In the genomic region with DNA sequence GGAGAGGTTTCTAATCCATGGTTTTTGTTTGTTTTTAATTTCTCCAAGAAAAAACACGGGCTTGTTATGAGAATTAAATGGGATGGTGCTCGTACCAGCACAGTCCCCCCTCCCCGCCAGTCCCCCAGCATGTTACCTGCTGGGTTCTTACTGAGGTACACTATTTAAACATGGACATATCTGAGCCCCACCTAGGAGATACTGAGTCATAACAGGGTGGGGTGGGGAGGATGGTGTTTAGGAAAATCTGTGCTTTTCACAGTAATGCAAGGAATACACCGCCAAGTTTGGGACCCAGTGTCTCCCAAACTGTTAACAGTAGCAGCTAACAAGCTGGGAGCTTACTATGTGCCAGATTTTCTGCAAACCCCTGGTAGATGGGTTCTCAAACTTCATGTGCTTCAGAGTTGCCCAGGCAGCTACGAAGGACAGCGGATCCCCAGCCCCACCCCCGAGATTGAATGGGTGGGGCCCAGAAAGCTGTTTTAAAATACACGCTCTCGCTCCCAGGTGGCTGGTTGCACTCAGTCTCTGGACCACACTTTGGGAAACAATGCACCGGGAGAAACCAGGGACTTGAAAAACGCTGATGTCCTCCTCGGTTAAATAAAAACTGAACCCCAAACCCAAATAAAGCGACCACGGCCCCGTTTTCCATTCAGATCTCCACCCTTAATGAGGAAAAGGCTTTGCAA, we compare ENCODE assay signal across 8 cellular contexts. TPM values are rescaled to one million over a fixed set of nuclear protein-coding genes. Genes with fewer than 3 reads are reported as not detected.
DNase-seq lines count a peak whose midpoint lies in the region; ATAC-seq, FAIRE-seq and TF ChIP-seq lines count a peak whose summit lies in the region.

No MANE protein-coding gene starts in this region.

- peak in 4 of 5 donors; percentile 5 to 49 (median 21) for DNase-seq in CD8-positive, alpha-beta memory T cell
- DNase-seq in HT1080 (ENCODE audit: low read depth) (peak; percentile 45), T-helper 2 cell (peak in 4 of 5 experiments; percentile 5 to 67 (median 20)), mammary epithelial cell (peak; percentile 51), kidney (no peak), occipital lobe (lab: John Stamatoyannopoulos, UW) (no peak)
- DNase-seq in stimulated activated CD4-positive, alpha-beta T cell treated with anti-CD3 and anti-CD28 coated beads, Interleukin-4, amount 100 ng/mL, for 1 hour = peak; percentile 27

- POLR2A ChIA-PET in CD8-positive, alpha-beta memory T cell (lab: Charles Lee) = no interaction called here

- H3K27me3 ChIP-seq in CD8-positive, alpha-beta memory T cell (ENCODE audit: insufficient read depth, low read length, poor library complexity, severe bottlenecking) = no peaks in the 10 kb centered on the region
- no peaks in the 10 kb centered on the region for H3K27me3 ChIP-seq in mammary epithelial cell (ENCODE audit: insufficient read depth, low read length)

- FAIRE-seq in kidney (lab: Jason Lieb, UNC) = no peak

- peak overlapping the region; percentile 88 for H3K4me2 ChIP-seq in mammary epithelial cell (ENCODE audit: insufficient read depth, low read depth, low read length)

- no peaks in the 10 kb centered on the region for H3K9me3 Mint-ChIP-seq in CD8-positive, alpha-beta memory T cell

- CTCF ChIA-PET in CD8-positive, alpha-beta memory T cell (lab: Charles Lee) = interaction anchor here (1.4 to 2.2 kb wide), 3 partner anchors 9 to 17 kb away, joined by 4 to 7 read pairs (median 6); no protein-coding TSS in a partner anchor
- CTCF ChIA-PET in mammary epithelial cell (lab: Charles Lee; ENCODE audit: low non-redundant PET) = no interaction called here

- H2AFZ ChIP-seq in mammary epithelial cell (ENCODE audit: low read depth, low read length) = peak overlapping the region; percentile 94

- no peak for TF ChIP-seq CTCF in mammary epithelial cell (conservative IDR thresholded peaks at IDR 0.05 in 1 of 2, IDR thresholded peaks at IDR 0.05 in 1 of 2; ENCODE audit: extremely low read depth in 1 of 2, insufficient read depth in 1 of 2, low read depth in 1 of 2, low read length in 2 of 2)
- no peak for TF ChIP-seq CTCF in kidney (IDR thresholded peaks at IDR 0.05; ENCODE audit: borderline replicate concordance, extremely low read depth, insufficient read depth)

- H4K20me1 ChIP-seq in mammary epithelial cell (ENCODE audit: insufficient read depth, low read length) = no peaks in the 10 kb centered on the region

- in situ Hi-C loops in mammary epithelial cell (cut with MboI; ENCODE audit: low sequenced_read_pairs in 2 of 2) = no loop called here

- no peaks in the 10 kb centered on the region for H3K27me3 Mint-ChIP-seq in CD8-positive, alpha-beta memory T cell

- no peaks in the 10 kb centered on the region for H3K9me3 ChIP-seq in CD8-positive, alpha-beta memory T cell (ENCODE audit: low read length)
- H3K9me3 ChIP-seq in mammary epithelial cell (replicated peaks; ENCODE audit: insufficient read depth, low read length) = no peaks in the 10 kb centered on the region
- no peaks in the 10 kb centered on the region for H3K9me3 ChIP-seq in kidney (ENCODE audit: control insufficient read depth in 1 of 2, low read length in 2 of 2)

- peaks cover 34% of the 10 kb centered on the region for H3K79me2 ChIP-seq in mammary epithelial cell (ENCODE audit: insufficient read depth, low read length)

- H3K36me3 ChIP-seq in CD8-positive, alpha-beta memory T cell (ENCODE audit: insufficient read depth, low read length) = no peaks in the 10 kb centered on the region
- H3K36me3 ChIP-seq in mammary epithelial cell (ENCODE audit: insufficient read depth, low read length) (peaks cover 5% of the 10 kb centered on the region), kidney (ENCODE audit: control insufficient read depth in 1 of 2, insufficient read depth in 2 of 2, low read length in 2 of 2) (peaks cover 5 to 9% of the 10 kb centered on the region in 2 donors)

- H3K4me1 Mint-ChIP-seq in CD8-positive, alpha-beta memory T cell = peaks cover 20 to 26% (median 25%) of the 10 kb centered on the region in 3 donors

- peaks cover 0 to 23% (median 6%) of the 10 kb centered on the region in 3 donors for H3K36me3 Mint-ChIP-seq in CD8-positive, alpha-beta memory T cell

- peak; percentile 51 for ATAC-seq in GM19395 (IDR thresholded peaks at IDR 0.05; ENCODE audit: unreplicated experiment)

- dilution Hi-C loops in mammary epithelial cell (cut with HindIII; ENCODE audit: low sequenced_read_pairs) = no loop called here

- intact Hi-C loops in mammary epithelial cell (cut with micrococcal nuclease) (no loop called here), kidney (cut with DNase I) (no loop called here)

- H3K4me1 ChIP-seq in CD8-positive, alpha-beta memory T cell (ENCODE audit: insufficient read depth, low read length) = peaks cover 17% of the 10 kb centered on the region
- H3K4me1 ChIP-seq in mammary epithelial cell (ENCODE audit: insufficient read depth, low read length) (peaks cover 14% of the 10 kb centered on the region), kidney (ENCODE audit: control insufficient read depth in 1 of 2, insufficient read depth in 1 of 2, low read depth in 1 of 2, low read length in 2 of 2) (peaks cover 0 to 2% of the 10 kb centered on the region in 2 donors)

- WGBS in mammary epithelial cell (ENCODE audit: low coverage, missing lambda C conversion rate) = 19% methylated on average over 14 of the region's 15 CpGs

- H3K27ac Mint-ChIP-seq in CD8-positive, alpha-beta memory T cell = peak overlapping the region; percentile 72 to 94 (median 91)

- peak overlapping the region; percentile 88 to 98 (median 95) for H3K4me3 Mint-ChIP-seq in CD8-positive, alpha-beta memory T cell

- H3K9ac ChIP-seq in mammary epithelial cell (ENCODE audit: insufficient read depth, low read length) (peak overlapping the region; percentile 90), kidney (ENCODE audit: low read length in 2 of 2) (peak overlapping the region; percentile 80 to 89)

- BruUV-seq in mammary epithelial cell (replicated peaks; lab: Mats Ljungman, UMichigan) = no TSS peak

- H3K4me3 ChIP-seq in CD8-positive, alpha-beta memory T cell (ENCODE audit: low read length) = peak overlapping the region; percentile 79
- peak overlapping the region; percentile 88 to 100 (median 96) for H3K4me3 ChIP-seq in mammary epithelial cell (replicated peaks in 1 of 3; ENCODE audit: insufficient read depth in 1 of 3, low read depth in 2 of 3, low read length in 3 of 3)
- H3K4me3 ChIP-seq in kidney (ENCODE audit: low read length in 2 of 2) = peak overlapping the region; percentile 91 to 96

- peak overlapping the region; percentile 66 for H3K27ac ChIP-seq in CD8-positive, alpha-beta memory T cell (ENCODE audit: low read depth, low read length)
- peak overlapping the region; percentile 82 for H3K27ac ChIP-seq in mammary epithelial cell (ENCODE audit: insufficient read depth, low read depth, low read length)
- peak overlapping the region in 1 of 2 donors; percentile 80 for H3K27ac ChIP-seq in kidney (ENCODE audit: low read depth in 2 of 2, low read length in 2 of 2)

RNA-seq across cellular contexts. Expression of a gene that starts 1.0 kb away (rescaled TPM):
- total RNA-seq in CD8-positive, alpha-beta memory T cell = 10 to 100 TPM; 11.6 to 11.9 TPM
- 11.1 TPM for polyA plus RNA-seq in CD8-positive, alpha-beta memory T cell
- total RNA-seq in HT1080 (2014; rRNA removed; shearing (Covaris generic)) = 11.2 and 14.6 TPM in 2 replicates
- polyA plus RNA-seq in HT1080 (2015; cell fraction: cytosol; rRNA removed) = 25.9 and 30.6 TPM in 2 replicates
- 18.9 and 19.1 TPM in 2 replicates for polyA plus RNA-seq in HT1080 (2015; cell fraction: nucleus; rRNA removed)
- total RNA-seq in mammary epithelial cell (10 to 100 TPM; 18.6 to 20.8 TPM), kidney (14.6 TPM), occipital lobe (7.8 TPM)
- polyA plus RNA-seq in mammary epithelial cell (17.1 TPM), kidney (ENCODE audit: insufficient read depth, low read depth, low replicate concordance) (7.1 TPM)
- 98.9 TPM for polyA minus RNA-seq in mammary epithelial cell

Comparison
In these comparisons a context has a peak if more than half of its experiments do, and no peak if none do; other contexts are left out.
1. DNase-seq: peak in CD8-positive, alpha-beta memory T cell (4 of 5), HT1080 (single experiment), T-helper 2 cell (4 of 5), mammary epithelial cell (single experiment) and stimulated activated CD4-positive, alpha-beta T cell treated with anti-CD3 and anti-CD28 coated beads, Interleukin-4, amount 100 ng/mL, for 1 hour (single experiment); none in kidney (single experiment) and occipital lobe (single experiment).
2. Peak in every context shown above with its lines, with median percentiles within 50 percentile points of each other: H3K4me3 ChIP-seq.